In the genomic region with DNA sequence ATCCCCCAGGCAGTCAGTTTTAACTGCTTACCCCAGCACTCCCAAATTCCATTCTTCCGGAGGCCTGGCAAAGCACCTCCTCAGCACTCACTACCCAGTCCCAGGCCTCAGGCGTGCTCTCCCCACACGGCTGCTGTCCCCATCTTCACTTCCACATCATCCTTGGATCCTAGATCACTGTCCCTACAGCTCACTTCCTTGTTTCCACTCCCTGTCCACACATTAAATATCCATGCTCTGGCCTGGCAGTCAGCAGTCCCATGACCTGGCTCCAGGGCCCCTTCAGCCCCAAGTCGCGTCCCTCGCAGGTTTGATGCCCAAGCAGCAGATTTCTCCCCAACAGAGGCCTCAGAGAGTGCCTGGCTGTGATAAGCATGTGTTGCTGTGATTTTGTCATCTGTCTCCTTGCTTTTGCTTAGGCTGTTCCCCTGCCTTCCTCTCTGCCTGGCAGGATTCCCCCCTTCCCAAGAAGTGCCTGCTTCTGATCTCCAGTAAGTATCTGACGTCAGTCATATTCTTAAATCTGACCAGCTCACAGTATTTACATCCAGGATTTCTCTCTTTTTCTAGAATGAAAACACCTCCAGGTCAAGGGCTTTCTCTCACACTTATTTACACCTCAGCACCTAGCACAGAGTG, we compare ENCODE assay signal across 16 cellular contexts.
DNase-seq lines count a peak whose midpoint lies in the region; ATAC-seq and TF ChIP-seq lines count a peak whose summit lies in the region.
"Had no signal": no experiment of that assay in that cellular context is flagged by ENCODE, and none has a peak within 500 bp of the region (broad histone marks: within the 10 kb centered on the region; RNA-seq: fewer than 3 reads in every experiment).

No MANE protein-coding gene starts in this region.

- no peaks in the 10 kb centered on the region for H3K9me2 ChIP-seq in HCT116 (ENCODE audit: insufficient read depth)

- DNase-seq in HCT116 (ENCODE audit: low read depth, low spot score) (no peak), mammary epithelial cell (no peak), mesothelial cell of epicardium (ENCODE audit: low spot score in 2 of 2, unreplicated experiment in 2 of 2) (no peak), nucleus accumbens (lab: John Stamatoyannopoulos, UW) (no peak), DMS 273 (lab: John Stamatoyannopoulos, UW; ENCODE audit: unreplicated experiment) (no peak), NCI-H226 (no peak), iPS-NIHi11 (ENCODE audit: low spot score) (no peak)
- no peak for DNase-seq in stimulated activated naive B cell treated with anti-CD40 and anti-IgM and Interleukin-4, amounts not matched to agents 10 μg/mL and 1 μg/mL and 100 μg/mL, for 72 hours
- DNase-seq: activated CD4-positive, CD25-positive, alpha-beta regulatory T cell treated with anti-CD3 and anti-CD28 coated beads, Interleukin-2, amount 50 U/mL, for 72 hours; activated T-cell treated with anti-CD3 and anti-CD28 coated beads, Interleukin-2, amount 50 U/mL, for 48 hours; EL; mucosa of descending colon; NCI-H2029 had no signal

- intact Hi-C loops in HCT116 (cut with micrococcal nuclease) (no loop called here), mammary epithelial cell (cut with micrococcal nuclease) (no loop called here)

- POLR2A ChIA-PET in HCT116 (lab: Charles Lee): no interaction called here

- no TSS peak for BruUV-seq in HCT116 (replicated peaks; lab: Mats Ljungman, UMichigan)
- no TSS peak for BruUV-seq in mammary epithelial cell (replicated peaks; lab: Mats Ljungman, UMichigan)

- peaks cover 76 to 93% of the 10 kb centered on the region in 2 experiments for H3K4me1 ChIP-seq in HCT116 (ENCODE audit: control insufficient read depth in 1 of 2, insufficient read depth in 2 of 2, low read length in 2 of 2)
- H3K4me1 ChIP-seq in mammary epithelial cell (ENCODE audit: insufficient read depth, low read length): peaks cover 68% of the 10 kb centered on the region

- H3K4me3 ChIP-seq in HCT116 (replicated peaks in 1 of 2; ENCODE audit: low read depth in 1 of 2, low read length in 2 of 2): no peak overlapping the region
- H3K4me3 ChIP-seq in mammary epithelial cell (replicated peaks in 1 of 3; ENCODE audit: insufficient read depth in 1 of 3, low read depth in 2 of 3, low read length in 3 of 3): no peak overlapping the region
- H3K4me3 ChIP-seq: mucosa of descending colon had no signal

- dilution Hi-C loops in mammary epithelial cell (cut with HindIII; ENCODE audit: low sequenced_read_pairs): no loop called here

- H2AFZ ChIP-seq in HCT116 (ENCODE audit: low read depth, low read length, poor library complexity, severe bottlenecking) (no peak overlapping the region), mammary epithelial cell (ENCODE audit: low read depth, low read length) (peak overlapping the region; percentile 0)

- no peaks in the 10 kb centered on the region for H3K9me3 ChIP-seq in HCT116 (ENCODE audit: control insufficient read depth in 1 of 2, insufficient read depth in 1 of 2, low read depth in 1 of 2, low read length in 2 of 2)
- no peaks in the 10 kb centered on the region for H3K9me3 ChIP-seq in mammary epithelial cell (replicated peaks; ENCODE audit: insufficient read depth, low read length)
- H3K9me3 ChIP-seq: mucosa of descending colon had no signal

- 0 out of 2 replicates have a peak overlapping the region, but pooled peaks have one; percentile 7 for H3K9ac ChIP-seq in HCT116 (ENCODE audit: low read length)
- no peak overlapping the region for H3K9ac ChIP-seq in mammary epithelial cell (ENCODE audit: insufficient read depth, low read length)
- H3K9ac ChIP-seq: KMS-11 had no signal

- no peaks in the 10 kb centered on the region for H3K36me3 Mint-ChIP-seq in mesothelial cell of epicardium
- H3K36me3 Mint-ChIP-seq in stimulated activated naive B cell treated with anti-CD40 and anti-IgM and Interleukin-4, amounts not matched to agents 10 μg/mL and 1 μg/mL and 100 μg/mL, for 72 hours: peaks cover 3 to 4% of the 10 kb centered on the region in 2 donors

- CTCF ChIA-PET in HCT116 (lab: Charles Lee) (no interaction called here), mammary epithelial cell (lab: Charles Lee; ENCODE audit: low non-redundant PET) (no interaction called here)

- WGBS in mammary epithelial cell (ENCODE audit: low coverage, missing lambda C conversion rate): 88% methylated on average over 7 of the region's 7 CpGs

- H3K27me3 ChIP-seq in HCT116 (ENCODE audit: insufficient read depth, low read length) (no peaks in the 10 kb centered on the region), mammary epithelial cell (ENCODE audit: insufficient read depth, low read length) (no peaks in the 10 kb centered on the region)

- TF ChIP-seq POLR2A in HCT116 (IDR thresholded peaks at IDR 0.05; ENCODE audit: borderline replicate concordance, extremely low read depth, insufficient read depth, insufficient read length): no peak

- no peaks in the 10 kb centered on the region for H3K36me3 ChIP-seq in HCT116 (ENCODE audit: control insufficient read depth in 1 of 2, insufficient read depth in 2 of 2, low read length in 2 of 2)
- H3K36me3 ChIP-seq in mammary epithelial cell (ENCODE audit: insufficient read depth, low read length): no peaks in the 10 kb centered on the region

- RAD21 ChIA-PET in HCT116 (lab: Charles Lee; ENCODE audit: low non-redundant PET in 1 of 2, low total read pairs in 2 of 2, uncharacterized antibody in 2 of 2, unreplicated experiment in 2 of 2): no interaction called here

- ATAC-seq in HCT116: no peak
- no peak for ATAC-seq in stimulated activated naive B cell treated with anti-CD40 and anti-IgM and Interleukin-4, amounts not matched to agents 10 μg/mL and 1 μg/mL and 100 μg/mL, for 72 hours (replicated peaks)
- ATAC-seq: mucosa of descending colon, sciatic nerve had no signal

- no peaks in the 10 kb centered on the region for H3K9me3 Mint-ChIP-seq in mesothelial cell of epicardium
- H3K9me3 Mint-ChIP-seq in stimulated activated naive B cell treated with anti-CD40 and anti-IgM and Interleukin-4, amounts not matched to agents 10 μg/mL and 1 μg/mL and 100 μg/mL, for 72 hours: no peaks in the 10 kb centered on the region

- in situ Hi-C loops in mammary epithelial cell (cut with MboI; ENCODE audit: low sequenced_read_pairs in 2 of 2): no loop called here

- no peaks in the 10 kb centered on the region for H3K27me3 Mint-ChIP-seq in mesothelial cell of epicardium (ENCODE audit: low read depth)
- no peaks in the 10 kb centered on the region for H3K27me3 Mint-ChIP-seq in stimulated activated naive B cell treated with anti-CD40 and anti-IgM and Interleukin-4, amounts not matched to agents 10 μg/mL and 1 μg/mL and 100 μg/mL, for 72 hours
- H3K27me3 Mint-ChIP-seq: B cell had no signal

- TF ChIP-seq CTCF in HCT116 (IDR thresholded peaks at IDR 0.05 in 2 of 3, conservative IDR thresholded peaks at IDR 0.05 in 1 of 3; ENCODE audit: borderline replicate concordance in 1 of 3, insufficient read depth in 1 of 3, low read depth in 2 of 3, low read length in 2 of 3): no peak
- no peak for TF ChIP-seq CTCF in mammary epithelial cell (conservative IDR thresholded peaks at IDR 0.05 in 1 of 2, IDR thresholded peaks at IDR 0.05 in 1 of 2; ENCODE audit: extremely low read depth in 1 of 2, insufficient read depth in 1 of 2, low read depth in 1 of 2, low read length in 2 of 2)
- no peak for TF ChIP-seq CTCF in mesothelial cell of epicardium (IDR thresholded peaks at IDR 0.05; ENCODE audit: unreplicated experiment)

- H3K4me1 Mint-ChIP-seq in mesothelial cell of epicardium: peaks cover 74% of the 10 kb centered on the region
- peaks cover 37 to 58% of the 10 kb centered on the region in 2 donors for H3K4me1 Mint-ChIP-seq in stimulated activated naive B cell treated with anti-CD40 and anti-IgM and Interleukin-4, amounts not matched to agents 10 μg/mL and 1 μg/mL and 100 μg/mL, for 72 hours

- H3K79me2 ChIP-seq in HCT116 (ENCODE audit: insufficient read depth, low read length): no peaks in the 10 kb centered on the region
- H3K79me2 ChIP-seq in mammary epithelial cell (ENCODE audit: insufficient read depth, low read length): peaks cover 1% of the 10 kb centered on the region

- no peak overlapping the region for H3K27ac ChIP-seq in HCT116 (ENCODE audit: low read depth, low read length)
- peak overlapping the region; percentile 14 for H3K27ac ChIP-seq in mammary epithelial cell (ENCODE audit: insufficient read depth, low read depth, low read length)
- H3K27ac ChIP-seq: KMS-11 had no signal

- no peak overlapping the region for H3K4me2 ChIP-seq in HCT116 (ENCODE audit: low read length)
- H3K4me2 ChIP-seq in mammary epithelial cell (ENCODE audit: insufficient read depth, low read depth, low read length): no peak overlapping the region
- H3K4me2 ChIP-seq: KMS-11 had no signal

- peak overlapping the region; percentile 77 for H3K27ac Mint-ChIP-seq in mesothelial cell of epicardium
- peak overlapping the region; percentile 32 for H3K27ac Mint-ChIP-seq in stimulated activated naive B cell treated with anti-CD40 and anti-IgM and Interleukin-4, amounts not matched to agents 10 μg/mL and 1 μg/mL and 100 μg/mL, for 72 hours
- H3K27ac Mint-ChIP-seq: B cell had no signal

- TF ChIP-seq RAD21 in HCT116 (IDR thresholded peaks at IDR 0.05; ENCODE audit: low read depth): no peak

- H3K4me3 Mint-ChIP-seq in mesothelial cell of epicardium: no peak overlapping the region
- H3K4me3 Mint-ChIP-seq in stimulated activated naive B cell treated with anti-CD40 and anti-IgM and Interleukin-4, amounts not matched to agents 10 μg/mL and 1 μg/mL and 100 μg/mL, for 72 hours: no peak overlapping the region
- H3K4me3 Mint-ChIP-seq: B cell had no signal

- H4K20me1 ChIP-seq in HCT116 (ENCODE audit: insufficient read depth) (no peaks in the 10 kb centered on the region), mammary epithelial cell (ENCODE audit: insufficient read depth, low read length) (no peaks in the 10 kb centered on the region)

TF ChIP-seq in HCT116, 20 proteins besides CTCF, POLR2A, EP300 and RAD21:
- no peak for TF ChIP-seq ZFX (IDR thresholded peaks at IDR 0.05)
- TF ChIP-seq JUND (IDR thresholded peaks at IDR 0.05): no peak
